8 cellular contexts compared by ENCODE assay signal in the genomic region with DNA sequence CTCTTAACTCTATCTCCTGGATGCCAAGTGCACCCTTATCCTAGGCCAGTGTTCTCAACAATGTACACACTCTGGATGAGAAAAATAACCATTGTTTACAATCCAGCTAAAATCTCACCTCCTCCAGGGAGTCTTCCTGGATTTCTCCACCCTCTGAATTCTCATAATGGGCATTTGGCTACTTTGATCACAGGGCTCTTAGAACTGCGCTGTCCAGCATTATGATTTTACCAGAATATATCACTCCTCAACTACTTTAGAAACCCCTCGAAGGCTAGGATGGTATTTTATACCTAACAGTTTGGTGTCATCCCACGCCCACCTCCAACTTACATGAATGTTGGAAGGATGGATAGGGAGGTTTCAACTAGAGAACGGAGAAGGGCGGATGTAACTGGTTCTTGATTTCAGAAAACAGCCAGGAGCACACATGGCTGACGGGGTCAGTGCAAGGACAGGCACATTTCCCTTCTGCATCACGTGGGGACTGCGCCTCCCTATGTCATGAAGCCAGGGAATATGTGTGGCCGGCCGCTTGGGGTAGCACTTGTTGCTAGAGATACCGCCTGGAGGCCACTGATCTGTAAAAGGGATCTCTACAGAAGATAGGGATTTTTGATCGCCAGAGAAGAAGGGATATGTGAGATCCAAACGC. TPM values are rescaled to one million over a fixed set of nuclear protein-coding genes. Genes with fewer than 3 reads are reported as not detected.
DNase-seq lines count a peak whose midpoint lies in the region; ATAC-seq and TF ChIP-seq lines count a peak whose summit lies in the region.

No MANE protein-coding gene starts in this region.

- H3K79me2 ChIP-seq in osteoblast (ENCODE audit: insufficient read depth, low read length): no peaks in the 10 kb centered on the region

- H3K36me3 ChIP-seq in heart right ventricle (peaks cover 0 to 17% (median 0%) of the 10 kb centered on the region in 9 donors), osteoblast (ENCODE audit: insufficient read depth, low read length) (no peaks in the 10 kb centered on the region)

- H3K9me3 ChIP-seq in heart right ventricle (no peaks in the 10 kb centered on the region), osteoblast (ENCODE audit: low read depth, low read length) (no peaks in the 10 kb centered on the region)

- peak in 6 of 9 donors; percentile 12 to 48 (median 27) for TF ChIP-seq CTCF in heart right ventricle (IDR thresholded peaks at IDR 0.05)
- no peak for TF ChIP-seq CTCF in osteoblast (IDR thresholded peaks at IDR 0.05; ENCODE audit: extremely low read depth, low read depth, low read length)

- H2AFZ ChIP-seq in osteoblast (ENCODE audit: low read length): peak overlapping the region; percentile 77

- H3K4me2 ChIP-seq in osteoblast (ENCODE audit: insufficient read depth, low read length): peak overlapping the region; percentile 92

- 14 to 16% methylated on average over 13 of the region's 13 CpGs for WGBS in heart right ventricle, 2 donors

- H3K4me1 ChIP-seq in heart right ventricle (peaks cover 11 to 64% (median 28%) of the 10 kb centered on the region in 9 donors), osteoblast (ENCODE audit: insufficient read depth, low read length) (peaks cover 16% of the 10 kb centered on the region)

- in situ Hi-C loops in Caki2 (cut with HindIII; ENCODE audit: low pct_unique_long_range_greater_than_20kb, low sequenced_read_pairs): no loop called here

- ATAC-seq in heart right ventricle: peak; percentile 79 to 92 (median 86)
- ATAC-seq in HG02973 (IDR thresholded peaks at IDR 0.05; ENCODE audit: unreplicated experiment): no peak

- H3K27ac ChIP-seq in angular gyrus (ENCODE audit: low read depth, low read length) (peak overlapping the region; percentile 71), heart right ventricle (peak overlapping the region; percentile 81 to 97 (median 92)), osteoblast (ENCODE audit: low read depth, low read length) (peak overlapping the region; percentile 52)

- intact Hi-C loops in heart right ventricle (cut with DNase I): loop anchor here in 1 of 10 donors (5.0 kb wide), 1 partner anchor 35 kb away; the partner anchor contains the start of gene ZNF862

- H3K27me3 ChIP-seq in heart right ventricle (no peaks in the 10 kb centered on the region), osteoblast (ENCODE audit: insufficient read depth, low read length) (no peaks in the 10 kb centered on the region)

- H3K4me3 ChIP-seq in heart right ventricle (peak overlapping the region; percentile 70 to 95 (median 81)), osteoblast (ENCODE audit: insufficient read depth, low read length) (peak overlapping the region; percentile 87)

- no peaks in the 10 kb centered on the region for H4K20me1 ChIP-seq in osteoblast (ENCODE audit: insufficient read depth, low read length)

- peak; percentile 79 for DNase-seq in Caki2 (ENCODE audit: low read depth)
- DNase-seq in HCEC 1CT: peak; percentile 84
- peak; percentile 77 for DNase-seq in NCI-H526 treated with DMSO at 0.1 percent for 48 hours (lab: John Stamatoyannopoulos, UW)
- peak; percentile 75 to 87 for DNase-seq in heart right ventricle
- peak; percentile 98 for DNase-seq in osteoblast (ENCODE audit: insufficient read length, low spot score, missing footprints)
- DNase-seq in KG1 (lab: John Stamatoyannopoulos, UW): no peak

RNA-seq across cellular contexts. Expression of gene ATP6V0E2, which starts 1.2 kb away (rescaled TPM):
- total RNA-seq in Caki2 (2014; rRNA removed; shearing (Covaris generic); ENCODE audit: low replicate concordance): 66.1 and 85.9 TPM in 2 replicates
- 100 to 1,000 TPM in 5 of 10 donors, 10 to 100 TPM in 5; 69.2 to 119 (median 96.7) TPM for total RNA-seq in heart right ventricle
- 10 to 100 TPM; 27.5 to 46.5 TPM for polyA plus RNA-seq in heart right ventricle
- total RNA-seq in osteoblast: 27.9 and 28.3 TPM in 2 replicates

RNA-seq across cellular contexts. Expression of gene ZNF862, which starts 34.4 kb away (rescaled TPM):
- total RNA-seq in Caki2 (2014; rRNA removed; shearing (Covaris generic); ENCODE audit: low replicate concordance): 2.8 and 13.8 TPM in 2 replicates
- total RNA-seq in heart right ventricle (10 to 100 TPM in 6 of 10 donors, 1 to 10 TPM in 4; 7.4 to 13.3 (median 10.5) TPM), osteoblast (8.7 and 12.7 TPM in 2 replicates)
- 1 to 10 TPM; 3.9 to 9.6 TPM for polyA plus RNA-seq in heart right ventricle
